ENCODE assay signal across 8 cellular contexts in the genomic region with DNA sequence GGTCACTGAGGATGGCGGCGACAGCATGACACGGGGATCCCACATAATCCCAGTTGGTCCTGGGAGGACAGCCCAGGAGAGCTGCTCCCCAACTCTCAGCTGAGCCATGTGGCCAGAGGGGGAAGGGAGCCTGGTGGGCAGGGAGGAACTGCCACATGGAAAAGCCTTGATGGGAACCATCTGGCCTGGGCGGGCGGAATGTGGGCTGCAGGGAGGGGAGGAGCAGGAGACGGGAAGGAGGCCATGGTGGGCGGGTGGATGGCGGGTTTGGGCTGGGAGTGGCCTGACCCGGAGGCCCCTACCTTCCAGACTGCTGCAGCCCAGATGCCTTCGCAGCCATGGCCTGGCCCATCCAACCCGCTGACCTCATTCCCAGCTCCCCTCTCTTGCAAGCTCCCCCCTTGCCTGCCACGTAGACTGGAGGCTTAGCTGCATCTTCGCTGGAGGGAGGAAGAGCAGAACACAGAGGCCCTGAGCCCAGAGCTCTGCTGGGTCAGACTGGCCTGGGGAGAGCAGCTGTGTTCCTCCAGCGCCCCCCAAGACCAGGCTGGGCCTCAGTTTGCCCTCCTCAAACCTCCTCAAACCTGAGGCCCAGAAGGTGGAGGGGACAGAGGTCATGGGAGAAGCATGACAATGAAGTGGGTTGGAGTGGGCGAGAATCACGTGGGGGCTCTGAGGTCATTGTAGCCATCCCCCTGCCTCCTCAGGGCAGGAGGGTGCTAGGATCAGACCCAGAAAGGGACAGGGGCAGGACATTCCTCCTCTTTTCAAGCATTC. TPM values are rescaled to one million over a fixed set of nuclear protein-coding genes. Genes with fewer than 3 reads are reported as not detected.
DNase-seq lines count a peak whose midpoint lies in the region; ATAC-seq and TF ChIP-seq lines count a peak whose summit lies in the region.

No MANE protein-coding gene starts in this region.

- 37 to 42% methylated on average over 15 to 16 of the region's 16 CpGs for WGBS in lower leg skin, 2 donors
- WGBS in upper lobe of left lung, 2 donors, result 58 to 70% methylated on average over 10 to 16 of the region's 16 CpGs

- H3K4me3 ChIP-seq in HUES6 (ENCODE audit: low read depth, low read length) (peak overlapping the region; percentile 34), choroid plexus epithelial cell (ENCODE audit: low read depth, low read length) (peak overlapping the region; percentile 1), lower leg skin (ENCODE audit: low read depth, poor library complexity, severe bottlenecking) (no peak overlapping the region), upper lobe of left lung (no peak overlapping the region)

- peak; percentile 98 for DNase-seq in choroid plexus epithelial cell (ENCODE audit: low read depth)
- DNase-seq in lower leg skin (ENCODE audit: low spot score in 2 of 2), result peak; percentile 81 to 97
- DNase-seq in upper lobe of left lung, result peak; percentile 2 to 86
- no peak for DNase-seq in T-helper 9 cell
- DNase-seq in activated CD4-positive, alpha-beta T cell treated with anti-CD3 and anti-CD28 coated beads for 4 hours, result no peak

- TF ChIP-seq CTCF in choroid plexus epithelial cell (conservative IDR thresholded peaks at IDR 0.05; ENCODE audit: low read depth, low read length) (no peak), lower leg skin (IDR thresholded peaks at IDR 0.05) (no peak), upper lobe of left lung (IDR thresholded peaks at IDR 0.05) (no peak)

- intact Hi-C loops in lower leg skin (cut with DNase I; ENCODE audit: low total_unique reads), result loop anchor here (5.0 kb wide), 1 partner anchor 83 kb away; no protein-coding TSS in a partner anchor

- H3K4me1 ChIP-seq in HUES6 (ENCODE audit: control insufficient read depth, insufficient read depth, low read length), result peaks cover 78% of the 10 kb centered on the region
- H3K4me1 ChIP-seq in upper lobe of left lung, result peaks cover 20 to 36% (median 28%) of the 10 kb centered on the region in 4 donors

- H3K9me3 ChIP-seq in HUES6 (ENCODE audit: control insufficient read depth, insufficient read depth, low read depth, low read length) (no peaks in the 10 kb centered on the region), upper lobe of left lung (no peaks in the 10 kb centered on the region)

- H3K36me3 ChIP-seq in HUES6 (ENCODE audit: control insufficient read depth, insufficient read depth, low read length), result no peaks in the 10 kb centered on the region
- H3K36me3 ChIP-seq in upper lobe of left lung, result no peaks in the 10 kb centered on the region

- H3K27ac ChIP-seq in HUES6 (ENCODE audit: low read depth, low read length) (peak overlapping the region; percentile 95; the same call in 1 of the 2 replicates), upper lobe of left lung (peak overlapping the region; percentile 47 to 77 (median 72))

- H3K9ac ChIP-seq in HUES6 (ENCODE audit: low read length), result peak overlapping the region; percentile 91

- no peak for TF ChIP-seq EP300 in upper lobe of left lung (IDR thresholded peaks at IDR 0.05)

- ATAC-seq in upper lobe of left lung (ENCODE audit: low FRiP score in 2 of 2), result peak; percentile 80 to 92
- no peak for ATAC-seq in GM21529 (IDR thresholded peaks at IDR 0.05; ENCODE audit: unreplicated experiment)
- ATAC-seq in GM21423 (IDR thresholded peaks at IDR 0.05; ENCODE audit: unreplicated experiment), result no peak

- no peak for TF ChIP-seq POLR2A in lower leg skin (IDR thresholded peaks at IDR 0.05)
- TF ChIP-seq POLR2A in upper lobe of left lung (IDR thresholded peaks at IDR 0.05), result no peak

- H3K27me3 ChIP-seq in HUES6 (ENCODE audit: control insufficient read depth, insufficient read depth, low read length) (no peaks in the 10 kb centered on the region; the same call in 1 of the 2 replicates), upper lobe of left lung (peaks cover 0 to 2% (median 0%) of the 10 kb centered on the region in 4 donors)

RNA-seq across cellular contexts. Expression of gene COL1A1, which starts 8.2 kb away (rescaled TPM):
- total RNA-seq in lower leg skin, result 10 to 100 TPM; 15.0 to 90.5 (median 25.8) TPM
- total RNA-seq in upper lobe of left lung, result 100 to 1,000 TPM in 3 of 6 donors, 10 to 100 TPM in 3; 15.4 to 555 (median 117) TPM

RNA-seq across cellular contexts. Expression of gene SGCA, which starts 43.9 kb away (rescaled TPM):
- 1 to 10 TPM; 1.0 to 9.9 (median 5.6) TPM for total RNA-seq in lower leg skin
- 10 to 100 TPM in 5 of 6 donors, 1 to 10 TPM in 1; 1.6 to 19.7 (median 14.1) TPM for total RNA-seq in upper lobe of left lung

RNA-seq across cellular contexts. Expression of gene PPP1R9B, which starts 59.2 kb away (rescaled TPM):
- total RNA-seq in lower leg skin (10 to 100 TPM; 20.7 to 31.9 (median 29.5) TPM), upper lobe of left lung (100 to 1,000 TPM in 1 of 6 donors, 10 to 100 TPM in 5; 37.5 to 121 (median 74.7) TPM)

Comparison
In these comparisons a context has a peak if more than half of its experiments do, and no peak if none do; other contexts are left out.
1. H3K4me3 ChIP-seq: peak in HUES6 (single experiment) and choroid plexus epithelial cell (single experiment); none in lower leg skin (single experiment) and upper lobe of left lung (0 of 4).
2. DNase-seq: peak in choroid plexus epithelial cell (single experiment), lower leg skin (2 of 2) and upper lobe of left lung (2 of 2); none in T-helper 9 cell (single experiment) and activated CD4-positive, alpha-beta T cell treated with anti-CD3 and anti-CD28 coated beads for 4 hours (0 of 2).
3. ATAC-seq: peak in upper lobe of left lung (2 of 2); none in GM21529 (single experiment) and GM21423 (single experiment).